Comparison of ENCODE assay signal across 32 cellular contexts in genomic region chr4:143133966-143134365, GRCh38.
"Had no signal": no experiment of that assay in that cellular context is flagged by ENCODE, and none has a peak within 500 bp of the region (broad histone marks: within the 10 kb centered on the region; RNA-seq: fewer than 3 reads in every experiment).

No MANE protein-coding gene starts in this region.

- H3K36me3 ChIP-seq: ascending aorta, breast epithelium, cardiac muscle cell, gastrocnemius medialis, heart left ventricle had no signal

- ATAC-seq: activated naive CD4-positive, alpha-beta T cell treated with anti-CD3 and anti-CD28 coated beads, Interleukin-2, amount 50 U/mL, for 72 hours; activated T-cell treated with anti-CD3 and anti-CD28 coated beads, Interleukin-2, amount 50 U/mL, for 72 hours; esophagus mucosa; foreskin keratinocyte; gastrocnemius medialis; heart left ventricle; WTC11 had no signal

- H3K4me3 ChIP-seq: ascending aorta, breast epithelium, cardiac muscle cell, coronary artery, dorsolateral prefrontal cortex, gastrocnemius medialis, heart left ventricle had no signal

- H3K27ac ChIP-seq: ascending aorta, breast epithelium, cardiac muscle cell, coronary artery, dorsolateral prefrontal cortex, foreskin keratinocyte, gastrocnemius medialis, heart left ventricle, VCaP had no signal

- FAIRE-seq: TTC549 had no signal

- H3K27me3 ChIP-seq: ascending aorta, breast epithelium, cardiac muscle cell, dorsolateral prefrontal cortex, gastrocnemius medialis, heart left ventricle had no signal

- H3K9me3 ChIP-seq: ascending aorta, breast epithelium, gastrocnemius medialis, heart left ventricle had no signal

- H3K4me1 ChIP-seq: ascending aorta, breast epithelium, foreskin keratinocyte, gastrocnemius medialis, heart left ventricle had no signal

- DNase-seq: activated CD4-positive, alpha-beta memory T cell treated with anti-CD3 and anti-CD28 coated beads, Interleukin-2, amount 10 ng/mL, durations not matched to agents 7 days and 5 days; activated CD4-positive, alpha-beta T cell treated with anti-CD3 and anti-CD28 coated beads for 1 hour; activated CD4-positive, alpha-beta T cell treated with anti-CD3 and anti-CD28 coated beads for 4 hours; activated CD4-positive, alpha-beta T cell treated with anti-CD3 and anti-CD28 coated beads, Interleukin-2, amount 10 ng/mL, durations not matched to agents 7 days and 5 days; activated CD4-positive, alpha-beta T cell treated with anti-CD3 and anti-CD28 coated beads, Interleukin-2, amount 50 U/mL, for 4 hours; activated CD8-positive, alpha-beta memory T cell treated with anti-CD3 and anti-CD28 coated beads, Interleukin-2, amount 50 U/mL, for 48 hours; activated gamma-delta T cell; activated naive CD4-positive, alpha-beta T cell; activated naive CD4-positive, alpha-beta T cell treated with anti-CD3 and anti-CD28 coated beads, Interleukin-2, amount 10 ng/mL, durations not matched to agents 7 days and 5 days; activated naive CD8-positive, alpha-beta T cell treated with anti-CD3 and anti-CD28 coated beads, Interleukin-2, amount 10 ng/mL, durations not matched to agents 7 days and 5 days; activated T-cell treated with anti-CD3 and anti-CD28 coated beads for 4 hours; activated T-cell treated with anti-CD3 and anti-CD28 coated beads, Interleukin-2, amount 50 U/mL, for 24 hours; activated T-cell treated with anti-CD3 and anti-CD28 coated beads, Interleukin-2, amount 50 U/mL, for 72 hours; central memory CD4-positive, alpha-beta T cell; cerebellar nuclear complex; dorsolateral prefrontal cortex; effector memory CD4-positive, alpha-beta T cell; endodermal cell; foreskin keratinocyte; gastrocnemius medialis; glutamatergic neuron; heart left ventricle; T-helper 2 cell had no signal
